21 cellular contexts compared by ENCODE assay signal in genomic region chr4:6983500-6984142, GRCh38. TPM values are rescaled to one million over a fixed set of nuclear protein-coding genes. Genes with fewer than 3 reads are reported as not detected.
A peak's percentile ranks its signal among the peaks of the same experiment; 100 is the strongest.
DNase-seq lines count a peak whose midpoint lies in the region; ATAC-seq, FAIRE-seq and TF ChIP-seq lines count a peak whose summit lies in the region.
"Had no signal": no experiment of that assay in that cellular context is flagged by ENCODE, and none has a peak within 500 bp of the region (broad histone marks: within the 10 kb centered on the region; RNA-seq: fewer than 3 reads in every experiment).

No MANE protein-coding gene starts in this region.

- no peak for TF ChIP-seq EP300 in GM12878 (IDR thresholded peaks at IDR 0.05; ENCODE audit: borderline replicate concordance in 1 of 2, control insufficient read depth in 1 of 2, low read depth in 2 of 2, low read length in 2 of 2)

- TF ChIP-seq CTCF in CD8-positive, alpha-beta T cell (IDR thresholded peaks at IDR 0.05) = no peak
- TF ChIP-seq CTCF in GM12878 (IDR thresholded peaks at IDR 0.05 in 2 of 3, conservative IDR thresholded peaks at IDR 0.05 in 1 of 3; ENCODE audit: control insufficient read depth in 2 of 3, extremely low read depth in 1 of 3, insufficient read depth in 1 of 3, low read depth in 3 of 3, low read length in 3 of 3) (no peak), psoas muscle (IDR thresholded peaks at IDR 0.05) (no peak)

- no TSS peak for BruUV-seq in GM12878 (replicated peaks; lab: Mats Ljungman, UMichigan)

- H3K4me3 Mint-ChIP-seq in CD8-positive, alpha-beta T cell = no peak overlapping the region
- H3K4me3 Mint-ChIP-seq: activated CD4-positive, alpha-beta T cell treated with anti-CD3 and anti-CD28 coated beads, Interleukin-2, amount 10 ng/mL, durations not matched to agents 24 days and 14 days; endodermal cell; T-helper 2 cell treated with Interferon-gamma antibody and Interleukin-4, amounts not matched to agents 5 μg/mL and 100 μg/mL, for 36 hours had no signal

- no peak overlapping the region for H3K9ac ChIP-seq in GM12878 (ENCODE audit: control insufficient read depth, insufficient read depth, low read length)

- TF ChIP-seq RAD21 in GM12878 (IDR thresholded peaks at IDR 0.05; ENCODE audit: insufficient read depth, low read depth, low read length) = no peak

- peaks cover 21% of the 10 kb centered on the region for H3K79me2 ChIP-seq in GM12878 (ENCODE audit: control insufficient read depth, insufficient read depth, low read length)

- no peak overlapping the region for H3K4me3 ChIP-seq in CD8-positive, alpha-beta T cell (ENCODE audit: low read depth, low read length)
- H3K4me3 ChIP-seq in GM12878 = no peak overlapping the region
- no peak overlapping the region for H3K4me3 ChIP-seq in psoas muscle
- H3K4me3 ChIP-seq: adrenal gland had no signal

- FAIRE-seq in GM12878 (lab: Jason Lieb, UNC) = no peak

- no peak overlapping the region for H3K27ac ChIP-seq in CD8-positive, alpha-beta T cell (ENCODE audit: low read depth, low read length)
- H3K27ac ChIP-seq in GM12878 (ENCODE audit: control insufficient read depth, insufficient read depth) (no peak overlapping the region), psoas muscle (peak overlapping the region; percentile 43)
- H3K27ac ChIP-seq: foreskin keratinocyte had no signal

- RAD21 ChIA-PET in GM12878 (lab: Charles Lee; ENCODE audit: unreplicated experiment) = no interaction called here

- no peaks in the 10 kb centered on the region for H3K9me3 Mint-ChIP-seq in CD8-positive, alpha-beta T cell
- H3K9me3 Mint-ChIP-seq: activated CD4-positive, alpha-beta T cell treated with anti-CD3 and anti-CD28 coated beads, Interleukin-2, amount 10 ng/mL, durations not matched to agents 24 days and 14 days; CD4-positive, CD25-positive, alpha-beta regulatory T cell; endodermal cell; T-helper 2 cell treated with Interferon-gamma antibody and Interleukin-4, amounts not matched to agents 5 μg/mL and 100 μg/mL, for 36 hours had no signal

- H3K36me3 ChIP-seq in CD8-positive, alpha-beta T cell (ENCODE audit: insufficient read depth, low read length) = no peaks in the 10 kb centered on the region
- H3K36me3 ChIP-seq in GM12878 (ENCODE audit: control insufficient read depth in 2 of 2, insufficient read depth in 2 of 2, low read length in 1 of 2) = no peaks in the 10 kb centered on the region
- no peaks in the 10 kb centered on the region for H3K36me3 ChIP-seq in psoas muscle (ENCODE audit: insufficient read depth in 1 of 2, low read depth in 1 of 2)
- H3K36me3 ChIP-seq: adrenal gland had no signal

- H2AFZ ChIP-seq in GM12878 (ENCODE audit: control insufficient read depth, low read depth, low read length) = no peak overlapping the region

- intact Hi-C loops in CD8-positive, alpha-beta T cell (cut with DNase I, micrococcal nuclease) = no loop called here
- intact Hi-C loops in GM12878 (cut with micrococcal nuclease; ENCODE audit: unreplicated experiment) = loop anchor here (10.0 kb wide), 1 partner anchor 199 kb away; the partner anchor contains the start of gene KIAA0232
- intact Hi-C loops in psoas muscle (cut with DNase I) = loop anchor here in 1 of 2 donors (10.0 kb wide), 1 partner anchor 269 kb away; the partner anchor contains the start of gene BLOC1S4

- H3K27me3 Mint-ChIP-seq in CD8-positive, alpha-beta T cell (ENCODE audit: low read depth) = no peaks in the 10 kb centered on the region
- H3K27me3 Mint-ChIP-seq: activated CD4-positive, alpha-beta T cell treated with anti-CD3 and anti-CD28 coated beads, Interleukin-2, amount 10 ng/mL, durations not matched to agents 24 days and 14 days; CD4-positive, CD25-positive, alpha-beta regulatory T cell had no signal

- DNase-seq in CD8-positive, alpha-beta T cell = no peak
- peak; percentile 53 for DNase-seq in MV-4-11 (lab: John Stamatoyannopoulos, UW)
- no peak for DNase-seq in GM12878 (ENCODE audit: low read depth, low spot score)
- no peak for DNase-seq in psoas muscle
- no peak for DNase-seq in hippocampal formation (lab: John Stamatoyannopoulos, UW)
- no peak for DNase-seq in epidermal melanocyte (ENCODE audit: insufficient read length, low spot score)
- DNase-seq: activated CD4-positive, alpha-beta T cell treated with anti-CD3 and anti-CD28 coated beads, Interleukin-2, amount 10 ng/mL, durations not matched to agents 24 days and 14 days; activated T-cell treated with anti-CD3 and anti-CD28 coated beads, Interleukin-2, amount 50 U/mL, for 1 hour; caudate nucleus; CD4-positive, CD25-positive, alpha-beta regulatory T cell; endodermal cell; foreskin keratinocyte; GOT3; NCI-H2081 treated with DMSO at 0.1 percent for 48 hours; NCI-H748 treated with DMSO at 0.1 percent for 48 hours; retina; substantia nigra had no signal

- POLR2A ChIA-PET in CD8-positive, alpha-beta T cell (lab: Charles Lee) = interaction anchor here (1.1 kb wide), 1 partner anchor 72 kb away, joined by 5 read pairs; no protein-coding TSS in a partner anchor
- POLR2A ChIA-PET in GM12878 (lab: Charles Lee) = no interaction called here

- H3K9me3 ChIP-seq in CD8-positive, alpha-beta T cell (ENCODE audit: low read length) = no peaks in the 10 kb centered on the region
- no peaks in the 10 kb centered on the region for H3K9me3 ChIP-seq in GM12878 (replicated peaks; ENCODE audit: control insufficient read depth, insufficient read depth, low read length)
- H3K9me3 ChIP-seq in psoas muscle = no peaks in the 10 kb centered on the region
- H3K9me3 ChIP-seq: adrenal gland had no signal

- H3K4me1 Mint-ChIP-seq in CD8-positive, alpha-beta T cell (ENCODE audit: low read depth) = peaks cover 61% of the 10 kb centered on the region

- H3K36me3 Mint-ChIP-seq in CD8-positive, alpha-beta T cell = peaks cover 35% of the 10 kb centered on the region

- in situ Hi-C loops in GM12878 (cut with MboI) = no loop called here

- no peak for ATAC-seq in CD8-positive, alpha-beta T cell
- no peak for ATAC-seq in GM12878
- no peak for ATAC-seq in psoas muscle
- no peak for ATAC-seq in HG03139 (IDR thresholded peaks at IDR 0.05; ENCODE audit: unreplicated experiment)
- ATAC-seq: foreskin keratinocyte, Right ventricle myocardium inferior had no signal

- peak overlapping the region; percentile 57 for H3K27ac Mint-ChIP-seq in CD8-positive, alpha-beta T cell
- H3K27ac Mint-ChIP-seq: activated CD4-positive, alpha-beta T cell treated with anti-CD3 and anti-CD28 coated beads, Interleukin-2, amount 10 ng/mL, durations not matched to agents 24 days and 14 days; endodermal cell; T-helper 2 cell treated with Interferon-gamma antibody and Interleukin-4, amounts not matched to agents 5 μg/mL and 100 μg/mL, for 36 hours had no signal

- no peak for TF ChIP-seq POLR2A in GM12878 (IDR thresholded peaks at IDR 0.05; ENCODE audit: low read depth, low read length)

- H4K20me1 ChIP-seq in GM12878 (ENCODE audit: control insufficient read depth, insufficient read depth) = no peaks in the 10 kb centered on the region

- H3K27me3 ChIP-seq in CD8-positive, alpha-beta T cell (ENCODE audit: insufficient read depth, low read length) = no peaks in the 10 kb centered on the region
- H3K27me3 ChIP-seq in GM12878 (replicated peaks in 1 of 2; ENCODE audit: control insufficient read depth in 2 of 2, insufficient read depth in 2 of 2, low read length in 1 of 2) (no peaks in the 10 kb centered on the region), psoas muscle (ENCODE audit: insufficient read depth in 3 of 3, low read length in 2 of 3) (no peaks in the 10 kb centered on the region)
- H3K27me3 ChIP-seq: adrenal gland, foreskin keratinocyte had no signal

- H3K4me2 ChIP-seq in GM12878 (ENCODE audit: control insufficient read depth, insufficient read depth) = no peak overlapping the region

- H3K4me1 ChIP-seq in CD8-positive, alpha-beta T cell (ENCODE audit: insufficient read depth, low read length) = peaks cover 34% of the 10 kb centered on the region
- H3K4me1 ChIP-seq in GM12878 (ENCODE audit: control insufficient read depth, insufficient read depth, low read length) = peaks cover 6% of the 10 kb centered on the region
- H3K4me1 ChIP-seq in psoas muscle = peaks cover 44% of the 10 kb centered on the region

- 62% methylated on average over 4 of the region's 4 CpGs for WGBS in GM12878 (ENCODE audit: insufficient coverage, insufficient replicate concordance, low lambda C conversion rate, missing lambda C conversion rate)
- WGBS in psoas muscle, 3 donors = 66 to 74% (median 73%) methylated on average over 4 of the region's 4 CpGs

- CTCF ChIA-PET in CD8-positive, alpha-beta T cell (lab: Charles Lee) = interaction anchor here (0.6 to 3.4 kb wide), 5 partner anchors 9 to 109 kb away, joined by 3 to 19 read pairs (median 3); no protein-coding TSS in a partner anchor
- CTCF ChIA-PET in GM12878 (lab: Yijun Ruan, JAX) = interaction anchor here (1.0 to 3.7 kb wide), 6 partner anchors 11 to 264 kb away, joined by 3 to 35 read pairs (median 4); partner anchors contain the start of gene GRPEL1

- SMC1A ChIA-PET in GM12878 (lab: Charles Lee; ENCODE audit: uncharacterized antibody, unreplicated experiment) = interaction anchor here (1.3 to 2.7 kb wide), 6 partner anchors 10 to 72 kb away, joined by 3 to 12 read pairs (median 4); no protein-coding TSS in a partner anchor

TF ChIP-seq in GM12878, 131 proteins besides CTCF, POLR2A, EP300 and RAD21 (continues in another document):
- TF ChIP-seq SPI1 (IDR thresholded peaks at IDR 0.05; ENCODE audit: borderline replicate concordance, insufficient read depth, low read depth, low read length) (peak; percentile 51; the same call in 1 of the 2 replicates), TAF1 (IDR thresholded peaks at IDR 0.05; ENCODE audit: borderline replicate concordance, low read depth, low read length) (no peak)

RNA-seq across cellular contexts. Expression of gene TADA2B, which starts 59.6 kb away (rescaled TPM):
- 10 to 100 TPM; 41.9 to 45.4 TPM for total RNA-seq in CD8-positive, alpha-beta T cell
- 9.2 and 10.5 TPM in 2 replicates for total RNA-seq in GM12878 (2013; cell fraction: nucleolus; rRNA removed)
- total RNA-seq in GM12878 (2014; rRNA removed) (8.9 and 9.0 TPM in 2 replicates), GM12878 (2014; rRNA removed; fragmentation: Illumina TruSeq; extraction: Trizol) (6.7 and 6.9 TPM in 2 replicates), GM12878 (2021) (12.0 TPM in 2 replicates), psoas muscle (10 to 100 TPM; 43.0 to 70.3 (median 54.7) TPM)
- 5.4 TPM for polyA plus RNA-seq in GM12878 (2011; ENCODE audit: low read depth)
- polyA plus RNA-seq in GM12878 (2011; rRNA removed) (3.7 and 4.3 TPM in 2 replicates), GM12878 (2014; fragmentation: Illumina TruSeq; extraction: Trizol) (6.6 and 7.2 TPM in 2 replicates), GM12878 (2014; fragmentation: Nextera tagmentation; extraction: Ambion mirVana) (1 to 10 TPM in 1 of 2 experiments, under 1 TPM in 1; 0.66 to 1.2 TPM), GM12878 (2014; rRNA removed) (7.7 and 7.9 TPM in 2 replicates), GM12878 (2016; fragmentation: Nextera tagmentation; extraction: Ambion mirVana) (1 to 10 TPM; 1.1 to 1.3 TPM), psoas muscle (10 to 100 TPM; 21.0 to 63.3 (median 26.4) TPM)
- 5.5 and 6.6 TPM in 2 replicates for polyA plus RNA-seq in GM12878 (2011; cell fraction: cytosol; rRNA removed)
- polyA plus RNA-seq in GM12878 (2011; cell fraction: nucleus; rRNA removed) = 9.5 and 13.3 TPM in 2 replicates
- polyA plus RNA-seq in GM12878 (2012) = 6.8 and 9.0 TPM in 2 replicates
- polyA minus RNA-seq in GM12878 (2011; rRNA and poly(A)+ RNA removed) = 4.1 and 7.7 TPM in 2 replicates
- polyA minus RNA-seq in GM12878 (2011; cell fraction: cytosol; rRNA and poly(A)+ RNA removed) = 5.0 and 5.9 TPM in 2 replicates
- polyA minus RNA-seq in GM12878 (2011; cell fraction: nucleus; rRNA and poly(A)+ RNA removed) = 4.4 and 8.4 TPM in 2 replicates
